ENCODE assay signal across 15 cellular contexts in the genomic region with DNA sequence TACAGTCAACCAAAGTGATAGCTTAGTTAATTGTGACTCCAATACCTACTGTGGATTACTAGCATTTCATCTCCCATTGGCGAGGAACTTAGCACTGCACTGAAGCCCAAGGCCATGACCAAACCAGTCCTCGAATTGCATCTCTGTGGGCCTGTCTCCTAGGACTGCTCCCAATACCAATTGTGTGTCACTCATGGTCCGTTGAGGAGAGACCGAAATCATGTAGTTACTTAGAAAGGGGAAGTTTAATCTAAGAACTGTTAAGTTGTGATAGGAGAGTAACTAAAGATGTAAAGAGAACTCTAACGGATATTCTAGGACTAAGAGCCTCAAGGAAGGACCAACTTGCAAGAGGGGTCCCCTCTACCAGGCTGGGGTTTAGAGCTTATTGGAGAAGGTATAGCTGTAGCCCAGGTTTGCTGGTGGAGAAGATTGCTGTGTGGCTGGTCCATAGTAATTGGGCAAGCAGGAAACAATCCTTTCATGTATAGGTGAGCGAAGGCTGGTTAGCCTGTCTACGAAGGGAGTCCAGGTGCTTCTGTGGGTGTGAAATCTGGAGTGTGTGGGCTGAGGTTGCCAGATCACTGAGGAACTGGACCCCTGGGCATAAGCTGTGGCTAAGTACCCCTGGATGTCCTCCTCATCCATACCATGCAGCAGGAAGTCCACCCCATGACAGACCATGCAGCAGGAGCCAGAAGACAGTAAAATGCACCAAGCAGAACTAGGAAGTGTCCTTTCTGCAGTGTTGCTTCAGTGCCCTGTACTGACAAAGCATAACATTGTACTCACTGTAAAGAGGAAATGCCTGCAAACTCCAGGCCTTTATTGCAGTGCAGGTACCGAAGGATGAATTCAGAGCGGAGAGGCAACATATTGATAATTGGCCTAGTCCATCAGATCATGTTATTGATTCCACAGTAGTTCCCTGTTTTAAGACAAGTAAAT. TPM values are rescaled to one million over a fixed set of nuclear protein-coding genes. Genes with fewer than 3 reads are reported as not detected.
DNase-seq lines count a peak whose midpoint lies in the region; ATAC-seq lines count a peak whose summit lies in the region.
"Had no signal": no experiment of that assay in that cellular context is flagged by ENCODE, and none has a peak within 500 bp of the region (broad histone marks: within the 10 kb centered on the region; RNA-seq: fewer than 3 reads in every experiment).

No MANE protein-coding gene starts in this region.

- no peak overlapping the region for H3K27ac ChIP-seq in right cardiac atrium (ENCODE audit: low read length)
- H3K27ac ChIP-seq: RWPE1, thoracic aorta had no signal

- peak overlapping the region in 1 of 2 donors; percentile 29 for H3K27ac Mint-ChIP-seq in stimulated activated naive CD8-positive, alpha-beta T cell treated with anti-CD3 and anti-CD28 coated beads, Interleukin-15, amount 100 ng/mL, for 72 hours

- no peaks in the 10 kb centered on the region for H3K27me3 Mint-ChIP-seq in stimulated activated naive CD8-positive, alpha-beta T cell treated with anti-CD3 and anti-CD28 coated beads, Interleukin-15, amount 100 ng/mL, for 72 hours

- no peak for DNase-seq in stimulated activated naive CD8-positive, alpha-beta T cell treated with anti-CD3 and anti-CD28 coated beads, Interleukin-15, Interleukin-2, amounts not matched to agents 100 U/mL and 50 U/mL, for 24 hours
- DNase-seq in stimulated activated naive CD8-positive, alpha-beta T cell treated with anti-CD3 and anti-CD28 coated beads, Interleukin-15, amount 100 ng/mL, for 72 hours: no peak
- DNase-seq in OCI-M1 (lab: John Stamatoyannopoulos, UW): peak; percentile 89
- DNase-seq in right cardiac atrium: no peak
- DNase-seq in NCI-H146 treated with DMSO at 0.1 percent for 48 hours (lab: John Stamatoyannopoulos, UW; ENCODE audit: unreplicated experiment): no peak
- no peak for DNase-seq in activated naive CD4-positive, alpha-beta T cell treated with anti-CD3 and anti-CD28 coated beads, Interleukin-2, amount 50 U/mL, for 16 hours
- DNase-seq in epidermal melanocyte (ENCODE audit: insufficient read length, low spot score): no peak
- no peak for DNase-seq in DMS79 (lab: John Stamatoyannopoulos, UW)
- DNase-seq: activated CD4-positive, alpha-beta T cell treated with anti-CD3 and anti-CD28 coated beads, Interleukin-2, amount 50 U/mL, for 48 hours; dermis blood vessel endothelial cell; GDM1; NCI-H446 treated with DMSO at 0.1 percent for 48 hours had no signal

- H3K4me3 Mint-ChIP-seq in stimulated activated naive CD8-positive, alpha-beta T cell treated with anti-CD3 and anti-CD28 coated beads, Interleukin-15, amount 100 ng/mL, for 72 hours: no peak overlapping the region

- intact Hi-C loops in right cardiac atrium (cut with DNase I): no loop called here

- WGBS in right cardiac atrium: 88% methylated on average over 9 of the region's 9 CpGs

- no peak overlapping the region for H3K4me3 ChIP-seq in right cardiac atrium (ENCODE audit: low read length)
- H3K4me3 ChIP-seq: HAP-1, thoracic aorta had no signal

- peak; percentile 40 for ATAC-seq in stimulated activated naive CD8-positive, alpha-beta T cell treated with anti-CD3 and anti-CD28 coated beads, Interleukin-15, Interleukin-2, amounts not matched to agents 100 U/mL and 50 U/mL, for 24 hours
- no peak for ATAC-seq in stimulated activated naive CD8-positive, alpha-beta T cell treated with anti-CD3 and anti-CD28 coated beads, Interleukin-15, amount 100 ng/mL, for 72 hours
- peak; percentile 40 to 70 for ATAC-seq in right cardiac atrium

- peaks cover 42% of the 10 kb centered on the region for H3K4me1 Mint-ChIP-seq in stimulated activated naive CD8-positive, alpha-beta T cell treated with anti-CD3 and anti-CD28 coated beads, Interleukin-15, amount 100 ng/mL, for 72 hours

- no peaks in the 10 kb centered on the region for H3K27me3 ChIP-seq in right cardiac atrium (ENCODE audit: control insufficient read depth, insufficient read depth)

- no peaks in the 10 kb centered on the region for H3K9me3 Mint-ChIP-seq in stimulated activated naive CD8-positive, alpha-beta T cell treated with anti-CD3 and anti-CD28 coated beads, Interleukin-15, amount 100 ng/mL, for 72 hours

- no peaks in the 10 kb centered on the region for H3K9me3 ChIP-seq in right cardiac atrium (ENCODE audit: control insufficient read depth, low read length)
- H3K9me3 ChIP-seq: HAP-1, thoracic aorta had no signal

- peaks cover 8% of the 10 kb centered on the region for H3K4me1 ChIP-seq in right cardiac atrium (ENCODE audit: control insufficient read depth, insufficient read depth, low read length)

RNA-seq across cellular contexts. Expression of a gene that starts 30.8 kb away (rescaled TPM):
- total RNA-seq in right cardiac atrium: 10 to 100 TPM; 36.3 to 52.2 (median 42.2) TPM
- polyA plus RNA-seq in right cardiac atrium: 14.5 TPM
